Comparison of ENCODE assay signal across 13 cellular contexts in the genomic region with DNA sequence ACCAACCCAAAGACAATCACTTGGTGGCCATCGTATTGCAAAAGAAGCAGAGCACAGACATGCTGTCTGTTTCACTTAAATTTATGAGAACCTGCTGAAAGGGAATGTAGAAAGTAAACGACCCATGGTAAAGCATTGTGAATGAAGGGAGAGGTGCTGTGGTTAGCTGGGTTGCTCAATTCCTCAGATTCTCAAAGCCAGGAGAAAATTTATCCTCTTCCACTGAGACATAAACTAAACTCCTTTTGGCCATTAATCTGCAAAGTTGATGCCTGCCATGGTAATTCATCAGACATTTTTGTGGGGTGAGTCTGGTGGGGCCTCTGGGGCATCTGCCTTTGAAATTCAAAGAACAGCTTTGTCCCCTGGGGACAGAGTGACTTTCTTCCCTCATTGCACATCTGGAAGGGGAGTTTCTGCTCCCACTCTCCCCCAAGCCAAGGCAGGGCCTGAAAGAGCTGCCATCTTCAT.
DNase-seq lines count a peak whose midpoint lies in the region; ATAC-seq and TF ChIP-seq lines count a peak whose summit lies in the region.
"Had no signal": no experiment of that assay in that cellular context is flagged by ENCODE, and none has a peak within 500 bp of the region (broad histone marks: within the 10 kb centered on the region; RNA-seq: fewer than 3 reads in every experiment).

No MANE protein-coding gene starts in this region.

- H3K27ac ChIP-seq in RWPE2 (ENCODE audit: poor library complexity, severe bottlenecking) = no peak overlapping the region

- peak; percentile 21; the same call in 1 of the 3 replicates for ATAC-seq in RWPE2 (ENCODE audit: low read depth)
- ATAC-seq in sciatic nerve = peak; percentile 77
- ATAC-seq in T-cell (replicated peaks in 1 of 4) = no peak
- ATAC-seq: activated T-helper 17 cell treated with anti-CD3 and anti-CD28 coated beads, Interleukin-2, amount 50 U/mL, for 72 hours had no signal

- no peaks in the 10 kb centered on the region for H3K27me3 Mint-ChIP-seq in T-cell
- H3K27me3 Mint-ChIP-seq: activated T-helper 17 cell treated with anti-CD3 and anti-CD28 coated beads, Interleukin-2, amount 50 U/mL, for 72 hours had no signal

- H3K4me3 ChIP-seq in RWPE2 (ENCODE audit: severe bottlenecking) (no peak overlapping the region), fibroblast of pulmonary artery (replicated peaks; ENCODE audit: low read depth, low read length) (no peak overlapping the region)

- DNase-seq in GM04503 (ENCODE audit: low read depth) (peak; percentile 90), RWPE2 (ENCODE audit: low spot score) (no peak), fibroblast of pulmonary artery (ENCODE audit: low read depth) (peak; percentile 68), sciatic nerve (ENCODE audit: low spot score) (no peak), KBM-7 (no peak), T-cell (no peak), 8988T (no peak)
- DNase-seq in effector CD4-positive, alpha-beta T cell = no peak
- DNase-seq: activated CD4-positive, alpha-beta T cell treated with anti-CD3 and anti-CD28 coated beads for 1 hour; erythroblast; stimulated activated CD4-positive, alpha-beta T cell treated with anti-CD3 and anti-CD28 coated beads, Interleukin-1b, Interleukin-23, amount 100 ng/mL, for 48 hours; stimulated activated naive CD4-positive, alpha-beta T cell had no signal

- CTCF ChIA-PET in T-cell (lab: Charles Lee) = no interaction called here

- POLR2A ChIA-PET in T-cell (lab: Charles Lee) = no interaction called here

- H3K27me3 ChIP-seq in RWPE2 (ENCODE audit: insufficient read depth, poor library complexity, severe bottlenecking) = no peaks in the 10 kb centered on the region

- no peaks in the 10 kb centered on the region for H3K36me3 ChIP-seq in RWPE2 (ENCODE audit: low read depth)

- intact Hi-C loops in sciatic nerve (cut with DNase I) = no loop called here

- in situ Hi-C loops in KBM-7 (cut with MboI; ENCODE audit: low pct_unique_long_range_greater_than_20kb, low sequenced_read_pairs) = no loop called here

- H3K4me1 Mint-ChIP-seq in T-cell = no peaks in the 10 kb centered on the region
- H3K4me1 Mint-ChIP-seq: activated T-helper 17 cell treated with anti-CD3 and anti-CD28 coated beads, Interleukin-2, amount 50 U/mL, for 72 hours had no signal

- H3K4me1 ChIP-seq in RWPE2 (ENCODE audit: insufficient read depth, poor library complexity, severe bottlenecking) = no peaks in the 10 kb centered on the region

- H3K36me3 Mint-ChIP-seq in T-cell = no peaks in the 10 kb centered on the region

- TF ChIP-seq CTCF in RWPE2 (IDR thresholded peaks at IDR 0.05; ENCODE audit: poor library complexity, severe bottlenecking) (no peak), fibroblast of pulmonary artery (IDR thresholded peaks at IDR 0.05; ENCODE audit: low read length, missing control alignments) (no peak)

- H3K9me3 ChIP-seq in RWPE2 (ENCODE audit: severe bottlenecking) = no peaks in the 10 kb centered on the region

- peaks cover 2 to 22% (median 9%) of the 10 kb centered on the region in 3 donors for H3K9me3 Mint-ChIP-seq in T-cell

- no peak overlapping the region for H3K27ac Mint-ChIP-seq in T-cell
- H3K27ac Mint-ChIP-seq: activated T-helper 17 cell treated with anti-CD3 and anti-CD28 coated beads, Interleukin-2, amount 50 U/mL, for 72 hours had no signal

- H3K4me3 Mint-ChIP-seq in T-cell = no peak overlapping the region
- H3K4me3 Mint-ChIP-seq: activated T-helper 17 cell treated with anti-CD3 and anti-CD28 coated beads, Interleukin-2, amount 50 U/mL, for 72 hours had no signal

Comparison
In these comparisons a context has a peak if more than half of its experiments do, and no peak if none do; other contexts are left out.
1. DNase-seq: peak in GM04503 (single experiment) and fibroblast of pulmonary artery (single experiment); none in RWPE2 (single experiment), sciatic nerve (single experiment), KBM-7 (single experiment), T-cell (0 of 34), 8988T (single experiment) and effector CD4-positive, alpha-beta T cell (single experiment).
2. ATAC-seq: peak in RWPE2 (single experiment) and sciatic nerve (single experiment); none in T-cell (0 of 4).